In genomic region chr2:109715302-109715937, GRCh38 we compare ENCODE assay signal across 13 cellular contexts.
DNase-seq lines count a peak whose midpoint lies in the region; ATAC-seq, FAIRE-seq and TF ChIP-seq lines count a peak whose summit lies in the region.
"Had no signal": no experiment of that assay in that cellular context is flagged by ENCODE, and none has a peak within 500 bp of the region (broad histone marks: within the 10 kb centered on the region; RNA-seq: fewer than 3 reads in every experiment).

No MANE protein-coding gene starts in this region.

- no peaks in the 10 kb centered on the region for H3K9me3 ChIP-seq in neural progenitor cell (ENCODE audit: low read depth)

- H3K27ac ChIP-seq in neural progenitor cell = no peak overlapping the region

- no peak overlapping the region for H3K27ac Mint-ChIP-seq in neural progenitor cell
- H3K27ac Mint-ChIP-seq in activated T-cell treated with anti-CD3 and anti-CD28 coated beads, Interleukin-2, amount 50 U/mL, for 72 hours = no peak overlapping the region
- H3K27ac Mint-ChIP-seq in immature natural killer cell = no peak overlapping the region
- H3K27ac Mint-ChIP-seq: stimulated activated naive B cell treated with anti-CD40 and anti-IgM and Interleukin-4, amounts not matched to agents 10 μg/mL and 1 μg/mL and 100 μg/mL, for 72 hours had no signal

- no peak for FAIRE-seq in D721Med (lab: Jason Lieb, UNC)
- FAIRE-seq: endometrium had no signal

- H3K4me3 Mint-ChIP-seq in neural progenitor cell (no peak overlapping the region), immature natural killer cell (no peak overlapping the region)
- no peak overlapping the region for H3K4me3 Mint-ChIP-seq in activated T-cell treated with anti-CD3 and anti-CD28 coated beads, Interleukin-2, amount 50 U/mL, for 72 hours
- H3K4me3 Mint-ChIP-seq: stimulated activated naive B cell treated with anti-CD40 and anti-IgM and Interleukin-4, amounts not matched to agents 10 μg/mL and 1 μg/mL and 100 μg/mL, for 72 hours had no signal

- H3F3A ChIP-seq in neural progenitor cell (ENCODE audit: low read depth) = no peaks in the 10 kb centered on the region

- H3K27me3 ChIP-seq in neural progenitor cell = no peaks in the 10 kb centered on the region

- TF ChIP-seq CTCF in D721Med (IDR thresholded peaks at IDR 0.05; ENCODE audit: insufficient read depth, missing control alignments) (peak; percentile 31), neural progenitor cell (IDR thresholded peaks at IDR 0.05) (peak; percentile 43)

- H3K36me3 ChIP-seq in neural progenitor cell = no peaks in the 10 kb centered on the region

- H4K20me1 ChIP-seq in neural progenitor cell (ENCODE audit: low read depth) = no peaks in the 10 kb centered on the region

- no peak overlapping the region for H3K4me3 ChIP-seq in neural progenitor cell

- H3K36me3 Mint-ChIP-seq in neural progenitor cell = no peaks in the 10 kb centered on the region
- H3K36me3 Mint-ChIP-seq in activated T-cell treated with anti-CD3 and anti-CD28 coated beads, Interleukin-2, amount 50 U/mL, for 72 hours (ENCODE audit: insufficient read depth in 2 of 2) = no peaks in the 10 kb centered on the region
- no peaks in the 10 kb centered on the region for H3K36me3 Mint-ChIP-seq in immature natural killer cell
- H3K36me3 Mint-ChIP-seq: stimulated activated naive B cell treated with anti-CD40 and anti-IgM and Interleukin-4, amounts not matched to agents 10 μg/mL and 1 μg/mL and 100 μg/mL, for 72 hours had no signal

- ATAC-seq in esophagus mucosa (peak; percentile 90), GM18511 (IDR thresholded peaks at IDR 0.05; ENCODE audit: unreplicated experiment) (no peak)
- ATAC-seq in activated T-cell treated with anti-CD3 and anti-CD28 coated beads, Interleukin-2, amount 50 U/mL, for 72 hours (replicated peaks in 1 of 2) = no peak
- ATAC-seq: activated CD4-positive, CD25-positive, alpha-beta regulatory T cell treated with anti-CD3 and anti-CD28 coated beads, Interleukin-2, amount 50 U/mL, for 24 hours; stimulated activated naive B cell treated with anti-CD40 and anti-IgM and Interleukin-4, amounts not matched to agents 10 μg/mL and 1 μg/mL and 100 μg/mL, for 72 hours had no signal

- no peaks in the 10 kb centered on the region for H3K4me1 ChIP-seq in neural progenitor cell

- H3K9ac ChIP-seq in neural progenitor cell = no peak overlapping the region

- no peak overlapping the region for H2AFZ ChIP-seq in neural progenitor cell (replicated peaks)

- peaks cover 18% of the 10 kb centered on the region for H3K4me1 Mint-ChIP-seq in neural progenitor cell
- H3K4me1 Mint-ChIP-seq in activated T-cell treated with anti-CD3 and anti-CD28 coated beads, Interleukin-2, amount 50 U/mL, for 72 hours (ENCODE audit: low read depth) = no peaks in the 10 kb centered on the region
- no peaks in the 10 kb centered on the region for H3K4me1 Mint-ChIP-seq in immature natural killer cell
- H3K4me1 Mint-ChIP-seq: stimulated activated naive B cell treated with anti-CD40 and anti-IgM and Interleukin-4, amounts not matched to agents 10 μg/mL and 1 μg/mL and 100 μg/mL, for 72 hours had no signal

- H3K4me2 ChIP-seq in neural progenitor cell = no peak overlapping the region

- H3K79me2 ChIP-seq in neural progenitor cell (ENCODE audit: low read depth) = no peaks in the 10 kb centered on the region

- DNase-seq in D721Med (ENCODE audit: insufficient read length, low spot score) (no peak), NCI-H1092 treated with DMSO at 0.1 percent for 48 hours (lab: John Stamatoyannopoulos, UW) (peak; percentile 37), neural progenitor cell (ENCODE audit: low spot score) (peak; percentile 29), NCI-H2081 treated with DMSO at 0.1 percent for 48 hours (lab: John Stamatoyannopoulos, UW) (no peak), immature natural killer cell (no peak)
- no peak for DNase-seq in activated T-cell treated with anti-CD3 and anti-CD28 coated beads, Interleukin-2, amount 50 U/mL, for 72 hours
- DNase-seq: GDM1; NCI-H1105 treated with DMSO at 0.1 percent for 48 hours; stimulated activated naive B cell treated with anti-CD40 and anti-IgM and Interleukin-4, amounts not matched to agents 10 μg/mL and 1 μg/mL and 100 μg/mL, for 72 hours had no signal

- H3K27me3 Mint-ChIP-seq in neural progenitor cell (ENCODE audit: insufficient read depth, low read depth) (peaks cover 5% of the 10 kb centered on the region), immature natural killer cell (ENCODE audit: low read depth in 3 of 3) (peaks cover 0 to 4% (median 4%) of the 10 kb centered on the region in 3 donors)
- peaks cover 8% of the 10 kb centered on the region for H3K27me3 Mint-ChIP-seq in activated T-cell treated with anti-CD3 and anti-CD28 coated beads, Interleukin-2, amount 50 U/mL, for 72 hours (ENCODE audit: low read depth)

- H3K9me3 Mint-ChIP-seq in neural progenitor cell (peaks cover 10% of the 10 kb centered on the region), immature natural killer cell (no peaks in the 10 kb centered on the region)
- no peaks in the 10 kb centered on the region for H3K9me3 Mint-ChIP-seq in activated T-cell treated with anti-CD3 and anti-CD28 coated beads, Interleukin-2, amount 50 U/mL, for 72 hours

Comparison
In these comparisons a context has a peak if more than half of its experiments do, and no peak if none do; other contexts are left out.
1. DNase-seq: peak in NCI-H1092 treated with DMSO at 0.1 percent for 48 hours (single experiment) and neural progenitor cell (single experiment); none in D721Med (single experiment), activated T-cell treated with anti-CD3 and anti-CD28 coated beads, Interleukin-2, amount 50 U/mL, for 72 hours (0 of 2), NCI-H2081 treated with DMSO at 0.1 percent for 48 hours (single experiment) and immature natural killer cell (0 of 3).